Comparison of ENCODE assay signal across 20 cellular contexts in the genomic region with DNA sequence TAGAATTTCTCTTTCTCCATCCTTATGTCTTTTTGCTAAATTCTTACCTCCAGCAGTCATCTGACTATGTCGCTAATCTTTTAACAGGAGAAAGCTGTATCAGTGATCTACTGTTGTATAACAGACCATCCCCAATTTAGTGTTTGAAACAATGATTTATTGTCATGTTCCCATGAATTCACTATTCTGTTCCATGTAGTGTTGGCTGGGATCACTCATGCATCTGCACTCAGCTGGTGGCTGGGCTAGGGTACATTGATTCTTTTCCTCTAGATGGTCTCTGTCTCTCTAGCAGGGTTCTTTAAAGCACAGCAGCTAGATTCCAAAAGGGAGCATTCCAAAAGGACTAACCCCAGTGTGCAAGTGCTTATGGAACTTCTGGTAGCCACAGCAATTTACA.
"Had no signal": no experiment of that assay in that cellular context is flagged by ENCODE, and none has a peak within 500 bp of the region (broad histone marks: within the 10 kb centered on the region; RNA-seq: fewer than 3 reads in every experiment).

No MANE protein-coding gene starts in this region.

- H3K9me3 ChIP-seq: MG63 had no signal

- H3K36me3 ChIP-seq: MG63 had no signal

- H3K36me3 Mint-ChIP-seq: activated CD4-positive, alpha-beta memory T cell treated with anti-CD3 and anti-CD28 coated beads for 36 hours had no signal

- H3K4me3 Mint-ChIP-seq: activated CD4-positive, alpha-beta memory T cell treated with anti-CD3 and anti-CD28 coated beads for 36 hours; activated CD4-positive, alpha-beta T cell treated with anti-CD3 and anti-CD28 coated beads, Interleukin-2, amount 10 ng/mL, durations not matched to agents 7 days and 5 days; activated T-cell treated with anti-CD3 and anti-CD28 coated beads, Interleukin-2, amount 50 U/mL, for 4 hours; T-helper 17 cell had no signal

- H3K4me3 ChIP-seq: MG63 had no signal

- H3K27ac Mint-ChIP-seq: activated CD4-positive, alpha-beta memory T cell treated with anti-CD3 and anti-CD28 coated beads for 36 hours; activated CD4-positive, alpha-beta T cell treated with anti-CD3 and anti-CD28 coated beads, Interleukin-2, amount 10 ng/mL, durations not matched to agents 7 days and 5 days; activated naive CD4-positive, alpha-beta T cell treated with anti-CD3 and anti-CD28 coated beads, Interleukin-2, amount 50 U/mL, for 72 hours; T-helper 17 cell had no signal

- DNase-seq: activated CD4-positive, alpha-beta memory T cell treated with anti-CD3 and anti-CD28 coated beads for 36 hours; activated CD4-positive, alpha-beta T cell treated with anti-CD3 and anti-CD28 coated beads, Interleukin-2, amount 10 ng/mL, durations not matched to agents 7 days and 5 days; activated CD4-positive, CD25-positive, alpha-beta regulatory T cell; activated CD8-positive, alpha-beta memory T cell treated with anti-CD3 and anti-CD28 coated beads for 24 hours; activated effector memory CD4-positive, alpha-beta T cell treated with anti-CD3 and anti-CD28 coated beads, Interleukin-2, amount 50 U/mL, for 16 hours; activated naive CD4-positive, alpha-beta T cell treated with Interleukin-2 at 50 U/mL for 16 hours; activated T-cell treated with anti-CD3 and anti-CD28 coated beads, Interleukin-2, amount 50 U/mL, for 4 hours; MG63; MV-4-11; NCI-H1092 treated with DMSO at 0.1 percent for 48 hours; NCI-H1436; NCI-H1694 treated with DMSO at 0.1 percent for 48 hours; NCI-H2029 treated with DMSO at 0.1 percent for 48 hours; NCI-H345; NCI-H510A treated with DMSO at 0.1 percent for 48 hours; NCI-H69; SHP77; T-helper 17 cell; T1000 had no signal

- H3K9me3 Mint-ChIP-seq: activated CD4-positive, alpha-beta memory T cell treated with anti-CD3 and anti-CD28 coated beads for 36 hours; activated CD4-positive, alpha-beta T cell treated with anti-CD3 and anti-CD28 coated beads, Interleukin-2, amount 10 ng/mL, durations not matched to agents 7 days and 5 days; activated naive CD4-positive, alpha-beta T cell treated with anti-CD3 and anti-CD28 coated beads, Interleukin-2, amount 50 U/mL, for 72 hours; activated T-cell treated with anti-CD3 and anti-CD28 coated beads, Interleukin-2, amount 50 U/mL, for 4 hours had no signal

- H3K27me3 ChIP-seq: MG63 had no signal
